ENCODE assay signal across 1 cellular context in genomic region chr13:27745301-27745700, GRCh38.
TF ChIP-seq lines count a peak whose summit lies in the region.

No MANE protein-coding gene starts in this region.

TF ChIP-seq in WTC11, 78 proteins besides CTCF, POLR2A, EP300 and RAD21 (continued from another document):
- TF ChIP-seq PRDM15 (CRISPR knock-in tag; IDR thresholded peaks at IDR 0.05): no peak
- no peak for TF ChIP-seq FOXP4 (CRISPR knock-in tag; IDR thresholded peaks at IDR 0.05)
- TF ChIP-seq ESRRA (CRISPR knock-in tag; IDR thresholded peaks at IDR 0.05; ENCODE audit: borderline replicate concordance): no peak
